ENCODE assay signal across 23 cellular contexts in the genomic region with DNA sequence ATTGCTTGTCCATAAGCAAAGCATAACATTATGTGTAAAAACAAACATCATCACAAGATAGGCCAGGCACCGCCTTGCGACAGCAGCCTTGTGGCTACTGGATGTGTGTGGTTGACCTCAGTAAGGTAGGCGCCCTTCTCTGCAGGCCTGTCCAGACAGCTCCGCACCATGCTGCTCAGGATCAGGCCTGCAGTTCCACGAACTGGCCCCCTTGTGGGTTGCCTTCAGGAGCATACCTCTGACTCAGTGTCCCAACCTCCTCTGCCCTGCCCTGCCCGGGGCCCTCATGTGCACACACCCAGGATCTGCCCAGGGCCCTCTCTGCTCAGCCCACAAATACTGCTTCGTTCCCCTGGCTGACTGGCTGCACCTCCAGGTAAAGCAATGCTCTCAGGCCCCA.
"Had no signal": no experiment of that assay in that cellular context is flagged by ENCODE, and none has a peak within 500 bp of the region (broad histone marks: within the 10 kb centered on the region; RNA-seq: fewer than 3 reads in every experiment).

No MANE protein-coding gene starts in this region.

- H3K9me3 Mint-ChIP-seq: activated CD4-positive, alpha-beta memory T cell treated with anti-CD3 and anti-CD28 coated beads, Interleukin-2, amount 10 ng/mL, durations not matched to agents 7 days and 5 days; activated naive CD4-positive, alpha-beta T cell treated with anti-CD3 and anti-CD28 coated beads, Interleukin-2, amount 50 U/mL, for 24 hours; activated T-helper 1 cell treated with anti-CD3 and anti-CD28 coated beads, Interleukin-12 subunit alpha, Interleukin-12 subunit beta, Interleukin-2, Interleukin-4 antibody, amounts not matched to agents 30 ng/mL and 10 ng/mL and 1 ng/mL, durations not matched to agents 14 hours and 24 hours and 36 hours; brain; memory B cell; nephron progenitor cell; stimulated activated effector memory CD8-positive, alpha-beta T cell treated with anti-CD3 and anti-CD28 coated beads, Interleukin-12 subunit alpha, Interleukin-12 subunit beta, amount 100 ng/mL, for 72 hours; type B pancreatic cell had no signal

- H3K27ac Mint-ChIP-seq: activated CD4-positive, alpha-beta memory T cell treated with anti-CD3 and anti-CD28 coated beads, Interleukin-2, amount 10 ng/mL, durations not matched to agents 7 days and 5 days; activated naive CD4-positive, alpha-beta T cell treated with anti-CD3 and anti-CD28 coated beads, Interleukin-2, amount 50 U/mL, for 24 hours; activated T-helper 1 cell treated with anti-CD3 and anti-CD28 coated beads, Interleukin-12 subunit alpha, Interleukin-12 subunit beta, Interleukin-2, Interleukin-4 antibody, amounts not matched to agents 30 ng/mL and 10 ng/mL and 1 ng/mL, durations not matched to agents 14 hours and 24 hours and 36 hours; brain; memory B cell; nephron progenitor cell; stimulated activated effector memory CD8-positive, alpha-beta T cell treated with anti-CD3 and anti-CD28 coated beads, Interleukin-12 subunit alpha, Interleukin-12 subunit beta, amount 100 ng/mL, for 72 hours; type B pancreatic cell had no signal

- ATAC-seq: gastroesophageal sphincter; left cardiac atrium; sciatic nerve; stimulated activated effector memory CD8-positive, alpha-beta T cell treated with anti-CD3 and anti-CD28 coated beads, Interleukin-12 subunit alpha, Interleukin-12 subunit beta, amount 100 ng/mL, for 72 hours had no signal

- DNase-seq: activated CD4-positive, alpha-beta memory T cell treated with anti-CD3 and anti-CD28 coated beads, Interleukin-2, amount 10 ng/mL, durations not matched to agents 7 days and 5 days; activated CD4-positive, alpha-beta T cell treated with anti-CD3 and anti-CD28 coated beads for 48 hours; activated gamma-delta T cell treated with Interleukin-2 at 50 U/mL for 16 hours; anterior cingulate cortex; central memory CD4-positive, alpha-beta T cell; dermis blood vessel endothelial cell; effector CD8-positive, alpha-beta T cell; esophagus squamous epithelium; left cardiac atrium; nephron progenitor cell; nucleus accumbens; small intestine; stimulated activated CD4-positive, alpha-beta T cell treated with anti-CD3 and anti-CD28 coated beads, Interleukin-2, amount 100 ng/mL, for 24 hours; testis had no signal

- H3K9me3 ChIP-seq: esophagus squamous epithelium, gastroesophageal sphincter, testis had no signal

- H3K4me3 ChIP-seq: esophagus squamous epithelium, gastroesophageal sphincter, testis had no signal

- H3K4me3 Mint-ChIP-seq: activated CD4-positive, alpha-beta memory T cell treated with anti-CD3 and anti-CD28 coated beads, Interleukin-2, amount 10 ng/mL, durations not matched to agents 7 days and 5 days; activated naive CD4-positive, alpha-beta T cell treated with anti-CD3 and anti-CD28 coated beads, Interleukin-2, amount 50 U/mL, for 24 hours; activated T-helper 1 cell treated with anti-CD3 and anti-CD28 coated beads, Interleukin-12 subunit alpha, Interleukin-12 subunit beta, Interleukin-2, Interleukin-4 antibody, amounts not matched to agents 30 ng/mL and 10 ng/mL and 1 ng/mL, durations not matched to agents 14 hours and 24 hours and 36 hours; brain; memory B cell; nephron progenitor cell; stimulated activated effector memory CD8-positive, alpha-beta T cell treated with anti-CD3 and anti-CD28 coated beads, Interleukin-12 subunit alpha, Interleukin-12 subunit beta, amount 100 ng/mL, for 72 hours; type B pancreatic cell had no signal

- H3K27ac ChIP-seq: esophagus squamous epithelium, gastroesophageal sphincter, testis had no signal

- FAIRE-seq: islet of Langerhans, small intestine had no signal

- H3K27me3 Mint-ChIP-seq: activated naive CD4-positive, alpha-beta T cell treated with anti-CD3 and anti-CD28 coated beads, Interleukin-2, amount 50 U/mL, for 24 hours; brain had no signal

- H3K27me3 ChIP-seq: testis had no signal

- H3K4me1 Mint-ChIP-seq: brain had no signal
